In genomic region chr17:72992783-72993467, GRCh38 we compare ENCODE assay signal across 7 cellular contexts.
DNase-seq lines count a peak whose midpoint lies in the region; ATAC-seq and TF ChIP-seq lines count a peak whose summit lies in the region.
"Not testable (repeated sequence)": the region's sequence is repeated elsewhere in the genome, so short reads cannot be mapped to it uniquely, and the experiment has no call there.

No MANE protein-coding gene starts in this region.

- intact Hi-C loops in activated CD4-positive, alpha-beta memory T cell treated with anti-CD3 and anti-CD28 coated beads for 36 hours (cut with micrococcal nuclease); activated naive CD4-positive, alpha-beta T cell treated with anti-CD3 and anti-CD28 coated beads for 36 hours (cut with micrococcal nuclease); prostate gland (cut with DNase I): not testable (repeated sequence)

- not testable (repeated sequence) for H3K27me3 ChIP-seq in prostate gland (replicated peaks; ENCODE audit: insufficient read depth)

- not testable (repeated sequence) for H3K9me3 Mint-ChIP-seq in activated CD4-positive, alpha-beta memory T cell treated with anti-CD3 and anti-CD28 coated beads for 36 hours; activated naive CD4-positive, alpha-beta T cell treated with anti-CD3 and anti-CD28 coated beads for 36 hours

- peak; percentile 44 for ATAC-seq in GM21529 (IDR thresholded peaks at IDR 0.05; ENCODE audit: unreplicated experiment)

- DNase-seq in SK-MEL-5 (ENCODE audit: low read depth, low spot score) (peak; percentile 91), choroid plexus epithelial cell (ENCODE audit: low read depth) (peak; percentile 48), prostate gland (ENCODE audit: low spot score) (peak; percentile 15)
- DNase-seq in activated CD4-positive, alpha-beta memory T cell treated with anti-CD3 and anti-CD28 coated beads for 36 hours, result peak; percentile 44
- DNase-seq in activated naive CD4-positive, alpha-beta T cell treated with anti-CD3 and anti-CD28 coated beads for 36 hours, result peak; percentile 52
- DNase-seq in stimulated activated CD8-positive, alpha-beta memory T cell treated with anti-CD3 and anti-CD28 coated beads, Interleukin-15, amount 100 ng/mL, for 48 hours (ENCODE audit: low read depth in 2 of 2), result peak; percentile 3 to 13

- TF ChIP-seq CTCF in choroid plexus epithelial cell (conservative IDR thresholded peaks at IDR 0.05; ENCODE audit: low read depth, low read length); prostate gland (IDR thresholded peaks at IDR 0.05): not testable (repeated sequence)

- not testable (repeated sequence) for H3K9me3 ChIP-seq in prostate gland

- POLR2A ChIA-PET in activated CD4-positive, alpha-beta memory T cell treated with anti-CD3 and anti-CD28 coated beads for 36 hours (lab: Charles Lee), result not testable (repeated sequence)

- not testable (repeated sequence) for H3K27me3 Mint-ChIP-seq in activated CD4-positive, alpha-beta memory T cell treated with anti-CD3 and anti-CD28 coated beads for 36 hours; activated naive CD4-positive, alpha-beta T cell treated with anti-CD3 and anti-CD28 coated beads for 36 hours (ENCODE audit: low read depth)

- H3K27ac ChIP-seq in prostate gland, result not testable (repeated sequence)

- 36% methylated on average over 6 of the region's 6 CpGs for WGBS in prostate gland

- peak overlapping the region; percentile 18 for H3K27ac Mint-ChIP-seq in activated CD4-positive, alpha-beta memory T cell treated with anti-CD3 and anti-CD28 coated beads for 36 hours
- H3K27ac Mint-ChIP-seq in activated naive CD4-positive, alpha-beta T cell treated with anti-CD3 and anti-CD28 coated beads for 36 hours, result not testable (repeated sequence)

- H3K4me3 Mint-ChIP-seq in activated CD4-positive, alpha-beta memory T cell treated with anti-CD3 and anti-CD28 coated beads for 36 hours; activated naive CD4-positive, alpha-beta T cell treated with anti-CD3 and anti-CD28 coated beads for 36 hours: not testable (repeated sequence)

- H3K4me1 Mint-ChIP-seq in activated CD4-positive, alpha-beta memory T cell treated with anti-CD3 and anti-CD28 coated beads for 36 hours (ENCODE audit: low read depth), result peaks cover 17% of the 10 kb centered on the region
- H3K4me1 Mint-ChIP-seq in activated naive CD4-positive, alpha-beta T cell treated with anti-CD3 and anti-CD28 coated beads for 36 hours (ENCODE audit: low read depth), result peaks cover 14% of the 10 kb centered on the region

- not testable (repeated sequence) for TF ChIP-seq POLR2A in prostate gland (IDR thresholded peaks at IDR 0.05)

- not testable (repeated sequence) for H3K36me3 Mint-ChIP-seq in activated CD4-positive, alpha-beta memory T cell treated with anti-CD3 and anti-CD28 coated beads for 36 hours; activated naive CD4-positive, alpha-beta T cell treated with anti-CD3 and anti-CD28 coated beads for 36 hours (ENCODE audit: low read depth)

- not testable (repeated sequence) for H3K4me1 ChIP-seq in prostate gland (replicated peaks)

- not testable (repeated sequence) for H3K4me3 ChIP-seq in choroid plexus epithelial cell (ENCODE audit: low read depth, low read length); prostate gland

- H3K36me3 ChIP-seq in prostate gland, result not testable (repeated sequence)

- CTCF ChIA-PET in activated CD4-positive, alpha-beta memory T cell treated with anti-CD3 and anti-CD28 coated beads for 36 hours (lab: Charles Lee), result interaction anchor here (0.9 kb wide), 1 partner anchor 163 kb away, joined by 3 read pairs; no protein-coding TSS in a partner anchor
- CTCF ChIA-PET in activated naive CD4-positive, alpha-beta T cell treated with anti-CD3 and anti-CD28 coated beads for 36 hours (lab: Charles Lee), result interaction anchor here (0.6 kb wide), 1 partner anchor 159 kb away, joined by 3 read pairs; no protein-coding TSS in a partner anchor

- in situ Hi-C loops in SK-MEL-5 (cut with HindIII; ENCODE audit: low pct_unique_long_range_greater_than_20kb, low sequenced_read_pairs), result not testable (repeated sequence)

Comparison
In these comparisons a context has a peak if more than half of its experiments do, and no peak if none do; other contexts are left out.
1. DNase-seq: peak in every context shown above with its lines; median percentile 91 in SK-MEL-5; 52 in activated naive CD4-positive, alpha-beta T cell treated with anti-CD3 and anti-CD28 coated beads for 36 hours; 48 in choroid plexus epithelial cell; 44 in activated CD4-positive, alpha-beta memory T cell treated with anti-CD3 and anti-CD28 coated beads for 36 hours; 15 in prostate gland; 8 in stimulated activated CD8-positive, alpha-beta memory T cell treated with anti-CD3 and anti-CD28 coated beads, Interleukin-15, amount 100 ng/mL, for 48 hours.